ENCODE assay signal across 13 cellular contexts in the genomic region with DNA sequence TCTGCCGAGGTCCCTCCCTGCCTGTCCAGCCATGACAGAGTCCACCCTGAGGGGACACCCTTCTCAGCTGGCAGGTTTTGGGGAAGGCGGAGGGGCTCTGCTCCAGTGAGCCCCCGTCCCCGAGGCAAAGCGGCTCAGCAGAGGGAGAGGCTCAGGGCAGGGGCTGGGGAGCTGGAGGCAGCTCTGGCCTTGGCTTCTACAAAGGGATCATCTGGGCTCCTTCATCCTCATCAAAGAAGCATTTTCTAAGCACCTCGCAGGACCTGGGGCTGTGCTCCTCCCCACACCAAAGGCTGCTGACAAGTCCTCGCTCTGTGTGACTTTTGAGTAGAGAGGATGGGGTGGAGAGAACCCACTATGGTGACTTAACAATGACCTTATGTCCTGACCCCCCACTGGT.
"Had no signal": no experiment of that assay in that cellular context is flagged by ENCODE, and none has a peak within 500 bp of the region (broad histone marks: within the 10 kb centered on the region; RNA-seq: fewer than 3 reads in every experiment).

No MANE protein-coding gene starts in this region.

- H3K4me2 ChIP-seq: SK-N-SH had no signal

- H3K36me3 Mint-ChIP-seq: activated naive CD4-positive, alpha-beta T cell treated with anti-CD3 and anti-CD28 coated beads, Interleukin-2, amount 50 U/mL, for 24 hours; natural killer cell had no signal

- ATAC-seq: gastrocnemius medialis, mucosa of descending colon, natural killer cell, upper lobe of right lung had no signal

- H3K27ac ChIP-seq: upper lobe of right lung had no signal

- H3K27me3 ChIP-seq: gastrocnemius medialis, upper lobe of right lung had no signal

- H3K9me3 Mint-ChIP-seq: activated B cell treated with CpG ODN at 0.5 μM for 24 hours; activated naive CD4-positive, alpha-beta T cell treated with anti-CD3 and anti-CD28 coated beads, Interleukin-2, amount 50 U/mL, for 24 hours; natural killer cell had no signal

- H3K9ac ChIP-seq: SK-N-SH had no signal

- H3K9me3 ChIP-seq: gastrocnemius medialis, mucosa of descending colon, SK-N-SH, upper lobe of right lung had no signal

- H3K4me1 ChIP-seq: upper lobe of right lung had no signal

- H3K27me3 Mint-ChIP-seq: activated B cell treated with CpG ODN at 0.5 μM for 24 hours; activated naive CD4-positive, alpha-beta T cell treated with anti-CD3 and anti-CD28 coated beads, Interleukin-2, amount 50 U/mL, for 24 hours had no signal

- H3K4me3 Mint-ChIP-seq: activated B cell treated with CpG ODN at 0.5 μM for 24 hours; activated naive CD4-positive, alpha-beta T cell treated with anti-CD3 and anti-CD28 coated beads, Interleukin-2, amount 50 U/mL, for 24 hours; natural killer cell had no signal

- H3K27ac Mint-ChIP-seq: activated B cell treated with CpG ODN at 0.5 μM for 24 hours; activated naive CD4-positive, alpha-beta T cell treated with anti-CD3 and anti-CD28 coated beads, Interleukin-2, amount 50 U/mL, for 24 hours; natural killer cell had no signal

- H3K4me1 Mint-ChIP-seq: natural killer cell had no signal

- H3K4me3 ChIP-seq: gastrocnemius medialis, mucosa of descending colon, upper lobe of right lung had no signal

- DNase-seq: activated B cell treated with CpG ODN at 0.5 μM for 24 hours; activated CD4-positive, alpha-beta T cell treated with anti-CD3 and anti-CD28 coated beads, Interleukin-2, amount 50 U/mL, for 1 hour; activated T-cell treated with anti-CD3 and anti-CD28 coated beads, Interleukin-2, amount 50 U/mL, for 1 hour; effector CD4-positive, alpha-beta T cell; gastrocnemius medialis; kidney glomerular epithelial cell; natural killer cell; stimulated activated CD4-positive, alpha-beta T cell treated with anti-CD3 and anti-CD28 coated beads, Interleukin-12 subunit alpha, Interleukin-12 subunit beta, amount 100 ng/mL, for 4 hours; stimulated activated naive CD4-positive, alpha-beta T cell treated with Interleukin-2 at 50 U/mL for 16 hours; upper lobe of right lung had no signal
